2 cellular contexts compared by ENCODE assay signal in the genomic region with DNA sequence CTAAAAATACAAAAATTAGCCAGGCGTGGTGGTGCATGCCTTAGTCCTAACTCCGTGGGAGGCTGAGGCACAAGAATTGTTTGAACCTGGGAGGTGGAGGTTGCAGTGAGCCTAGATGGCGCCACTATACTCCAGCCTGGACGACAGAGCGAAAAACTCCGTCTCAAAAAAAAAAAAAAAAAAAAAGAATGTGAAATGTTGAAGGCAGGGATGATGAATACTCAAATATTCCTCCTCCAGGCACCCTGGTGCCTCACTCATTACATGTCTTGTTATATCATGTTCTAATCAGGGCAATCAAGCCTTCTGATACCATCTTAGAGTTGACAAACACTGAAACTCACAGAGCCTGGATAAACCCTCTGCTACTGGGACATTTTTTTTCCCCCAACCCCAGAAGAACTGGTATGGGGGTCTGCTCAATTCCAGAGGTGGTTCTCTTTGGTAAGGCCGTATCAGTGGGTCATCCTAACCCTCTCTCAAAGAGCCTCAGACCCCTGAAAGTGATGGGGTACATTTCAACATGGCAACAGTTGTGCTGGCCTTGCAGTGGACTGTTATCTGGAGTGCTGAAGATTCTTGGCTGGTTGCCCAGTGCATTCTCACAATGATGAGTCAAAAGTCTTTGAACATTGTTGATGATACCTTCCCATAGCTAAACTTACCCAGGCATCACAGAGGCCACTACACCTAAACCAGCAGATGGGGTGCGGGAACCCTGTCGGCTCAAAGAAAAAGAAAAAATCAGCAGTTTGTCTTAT.
TF ChIP-seq lines count a peak whose summit lies in the region.

No MANE protein-coding gene starts in this region.

TF ChIP-seq in HCT116, 20 proteins besides CTCF, POLR2A, EP300 and RAD21 (continued from another document):
- TF ChIP-seq, protein P1, sequence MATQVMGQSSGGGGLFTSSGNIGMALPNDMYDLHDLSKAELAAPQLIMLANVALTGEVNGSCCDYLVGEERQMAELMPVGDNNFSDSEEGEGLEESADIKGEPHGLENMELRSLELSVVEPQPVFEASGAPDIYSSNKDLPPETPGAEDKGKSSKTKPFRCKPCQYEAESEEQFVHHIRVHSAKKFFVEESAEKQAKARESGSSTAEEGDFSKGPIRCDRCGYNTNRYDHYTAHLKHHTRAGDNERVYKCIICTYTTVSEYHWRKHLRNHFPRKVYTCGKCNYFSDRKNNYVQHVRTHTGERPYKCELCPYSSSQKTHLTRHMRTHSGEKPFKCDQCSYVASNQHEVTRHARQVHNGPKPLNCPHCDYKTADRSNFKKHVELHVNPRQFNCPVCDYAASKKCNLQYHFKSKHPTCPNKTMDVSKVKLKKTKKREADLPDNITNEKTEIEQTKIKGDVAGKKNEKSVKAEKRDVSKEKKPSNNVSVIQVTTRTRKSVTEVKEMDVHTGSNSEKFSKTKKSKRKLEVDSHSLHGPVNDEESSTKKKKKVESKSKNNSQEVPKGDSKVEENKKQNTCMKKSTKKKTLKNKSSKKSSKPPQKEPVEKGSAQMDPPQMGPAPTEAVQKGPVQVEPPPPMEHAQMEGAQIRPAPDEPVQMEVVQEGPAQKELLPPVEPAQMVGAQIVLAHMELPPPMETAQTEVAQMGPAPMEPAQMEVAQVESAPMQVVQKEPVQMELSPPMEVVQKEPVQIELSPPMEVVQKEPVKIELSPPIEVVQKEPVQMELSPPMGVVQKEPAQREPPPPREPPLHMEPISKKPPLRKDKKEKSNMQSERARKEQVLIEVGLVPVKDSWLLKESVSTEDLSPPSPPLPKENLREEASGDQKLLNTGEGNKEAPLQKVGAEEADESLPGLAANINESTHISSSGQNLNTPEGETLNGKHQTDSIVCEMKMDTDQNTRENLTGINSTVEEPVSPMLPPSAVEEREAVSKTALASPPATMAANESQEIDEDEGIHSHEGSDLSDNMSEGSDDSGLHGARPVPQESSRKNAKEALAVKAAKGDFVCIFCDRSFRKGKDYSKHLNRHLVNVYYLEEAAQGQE (IDR thresholded peaks at IDR 0.05; ENCODE audit: low read depth): no peak
- TF ChIP-seq TCF7L2 (IDR thresholded peaks at IDR 0.05; ENCODE audit: borderline replicate concordance, extremely low read depth, insufficient read depth, insufficient read length): peak; percentile 29
- TF ChIP-seq SRF (IDR thresholded peaks at IDR 0.05; ENCODE audit: low read depth): no peak
- no peak for TF ChIP-seq FOSL1 (IDR thresholded peaks at IDR 0.05; ENCODE audit: low read depth)
- TF ChIP-seq EZH2phosphoT487 (IDR thresholded peaks at IDR 0.05; ENCODE audit: borderline replicate concordance): no peak

TF ChIP-seq in GM23338, 12 proteins besides CTCF, POLR2A, EP300 and RAD21:
- TF ChIP-seq, protein P2, sequence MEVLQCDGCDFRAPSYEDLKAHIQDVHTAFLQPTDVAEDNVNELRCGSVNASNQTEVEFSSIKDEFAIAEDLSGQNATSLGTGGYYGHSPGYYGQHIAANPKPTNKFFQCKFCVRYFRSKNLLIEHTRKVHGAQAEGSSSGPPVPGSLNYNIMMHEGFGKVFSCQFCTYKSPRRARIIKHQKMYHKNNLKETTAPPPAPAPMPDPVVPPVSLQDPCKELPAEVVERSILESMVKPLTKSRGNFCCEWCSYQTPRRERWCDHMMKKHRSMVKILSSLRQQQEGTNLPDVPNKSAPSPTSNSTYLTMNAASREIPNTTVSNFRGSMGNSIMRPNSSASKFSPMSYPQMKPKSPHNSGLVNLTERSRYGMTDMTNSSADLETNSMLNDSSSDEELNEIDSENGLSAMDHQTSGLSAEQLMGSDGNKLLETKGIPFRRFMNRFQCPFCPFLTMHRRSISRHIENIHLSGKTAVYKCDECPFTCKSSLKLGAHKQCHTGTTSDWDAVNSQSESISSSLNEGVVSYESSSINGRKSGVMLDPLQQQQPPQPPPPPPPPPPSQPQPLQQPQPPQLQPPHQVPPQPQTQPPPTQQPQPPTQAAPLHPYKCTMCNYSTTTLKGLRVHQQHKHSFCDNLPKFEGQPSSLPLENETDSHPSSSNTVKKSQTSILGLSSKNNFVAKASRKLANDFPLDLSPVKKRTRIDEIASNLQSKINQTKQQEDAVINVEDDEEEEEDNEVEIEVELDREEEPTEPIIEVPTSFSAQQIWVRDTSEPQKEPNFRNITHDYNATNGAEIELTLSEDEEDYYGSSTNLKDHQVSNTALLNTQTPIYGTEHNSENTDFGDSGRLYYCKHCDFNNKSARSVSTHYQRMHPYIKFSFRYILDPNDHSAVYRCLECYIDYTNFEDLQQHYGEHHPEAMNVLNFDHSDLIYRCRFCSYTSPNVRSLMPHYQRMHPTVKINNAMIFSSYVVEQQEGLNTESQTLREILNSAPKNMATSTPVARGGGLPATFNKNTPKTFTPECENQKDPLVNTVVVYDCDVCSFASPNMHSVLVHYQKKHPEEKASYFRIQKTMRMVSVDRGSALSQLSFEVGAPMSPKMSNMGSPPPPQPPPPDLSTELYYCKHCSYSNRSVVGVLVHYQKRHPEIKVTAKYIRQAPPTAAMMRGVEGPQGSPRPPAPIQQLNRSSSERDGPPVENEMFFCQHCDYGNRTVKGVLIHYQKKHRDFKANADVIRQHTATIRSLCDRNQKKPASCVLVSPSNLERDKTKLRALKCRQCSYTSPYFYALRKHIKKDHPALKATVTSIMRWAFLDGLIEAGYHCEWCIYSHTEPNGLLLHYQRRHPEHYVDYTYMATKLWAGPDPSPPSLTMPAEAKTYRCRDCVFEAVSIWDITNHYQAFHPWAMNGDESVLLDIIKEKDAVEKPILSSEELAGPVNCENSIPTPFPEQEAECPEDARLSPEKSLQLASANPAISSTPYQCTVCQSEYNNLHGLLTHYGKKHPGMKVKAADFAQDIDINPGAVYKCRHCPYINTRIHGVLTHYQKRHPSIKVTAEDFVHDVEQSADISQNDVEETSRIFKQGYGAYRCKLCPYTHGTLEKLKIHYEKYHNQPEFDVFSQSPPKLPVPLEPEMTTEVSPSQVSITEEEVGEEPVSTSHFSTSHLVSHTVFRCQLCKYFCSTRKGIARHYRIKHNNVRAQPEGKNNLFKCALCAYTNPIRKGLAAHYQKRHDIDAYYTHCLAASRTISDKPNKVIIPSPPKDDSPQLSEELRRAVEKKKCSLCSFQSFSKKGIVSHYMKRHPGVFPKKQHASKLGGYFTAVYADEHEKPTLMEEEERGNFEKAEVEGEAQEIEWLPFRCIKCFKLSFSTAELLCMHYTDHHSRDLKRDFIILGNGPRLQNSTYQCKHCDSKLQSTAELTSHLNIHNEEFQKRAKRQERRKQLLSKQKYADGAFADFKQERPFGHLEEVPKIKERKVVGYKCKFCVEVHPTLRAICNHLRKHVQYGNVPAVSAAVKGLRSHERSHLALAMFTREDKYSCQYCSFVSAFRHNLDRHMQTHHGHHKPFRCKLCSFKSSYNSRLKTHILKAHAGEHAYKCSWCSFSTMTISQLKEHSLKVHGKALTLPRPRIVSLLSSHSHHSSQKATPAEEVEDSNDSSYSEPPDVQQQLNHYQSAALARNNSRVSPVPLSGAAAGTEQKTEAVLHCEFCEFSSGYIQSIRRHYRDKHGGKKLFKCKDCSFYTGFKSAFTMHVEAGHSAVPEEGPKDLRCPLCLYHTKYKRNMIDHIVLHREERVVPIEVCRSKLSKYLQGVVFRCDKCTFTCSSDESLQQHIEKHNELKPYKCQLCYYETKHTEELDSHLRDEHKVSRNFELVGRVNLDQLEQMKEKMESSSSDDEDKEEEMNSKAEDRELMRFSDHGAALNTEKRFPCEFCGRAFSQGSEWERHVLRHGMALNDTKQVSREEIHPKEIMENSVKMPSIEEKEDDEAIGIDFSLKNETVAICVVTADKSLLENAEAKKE (CRISPR knock-in tag; IDR thresholded peaks at IDR 0.05): no peak
- TF ChIP-seq STAT1 (IDR thresholded peaks at IDR 0.05; ENCODE audit: unreplicated experiment): no peak
- TF ChIP-seq, protein P3, sequence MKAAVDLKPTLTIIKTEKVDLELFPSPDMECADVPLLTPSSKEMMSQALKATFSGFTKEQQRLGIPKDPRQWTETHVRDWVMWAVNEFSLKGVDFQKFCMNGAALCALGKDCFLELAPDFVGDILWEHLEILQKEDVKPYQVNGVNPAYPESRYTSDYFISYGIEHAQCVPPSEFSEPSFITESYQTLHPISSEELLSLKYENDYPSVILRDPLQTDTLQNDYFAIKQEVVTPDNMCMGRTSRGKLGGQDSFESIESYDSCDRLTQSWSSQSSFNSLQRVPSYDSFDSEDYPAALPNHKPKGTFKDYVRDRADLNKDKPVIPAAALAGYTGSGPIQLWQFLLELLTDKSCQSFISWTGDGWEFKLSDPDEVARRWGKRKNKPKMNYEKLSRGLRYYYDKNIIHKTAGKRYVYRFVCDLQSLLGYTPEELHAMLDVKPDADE (IDR thresholded peaks at IDR 0.05): no peak
- TF ChIP-seq, protein P1 (IDR thresholded peaks at IDR 0.05; ENCODE audit: unreplicated experiment): no peak
- TF ChIP-seq JUNB (IDR thresholded peaks at IDR 0.05; ENCODE audit: unreplicated experiment): no peak
